11 cellular contexts compared by ENCODE assay signal in the genomic region with DNA sequence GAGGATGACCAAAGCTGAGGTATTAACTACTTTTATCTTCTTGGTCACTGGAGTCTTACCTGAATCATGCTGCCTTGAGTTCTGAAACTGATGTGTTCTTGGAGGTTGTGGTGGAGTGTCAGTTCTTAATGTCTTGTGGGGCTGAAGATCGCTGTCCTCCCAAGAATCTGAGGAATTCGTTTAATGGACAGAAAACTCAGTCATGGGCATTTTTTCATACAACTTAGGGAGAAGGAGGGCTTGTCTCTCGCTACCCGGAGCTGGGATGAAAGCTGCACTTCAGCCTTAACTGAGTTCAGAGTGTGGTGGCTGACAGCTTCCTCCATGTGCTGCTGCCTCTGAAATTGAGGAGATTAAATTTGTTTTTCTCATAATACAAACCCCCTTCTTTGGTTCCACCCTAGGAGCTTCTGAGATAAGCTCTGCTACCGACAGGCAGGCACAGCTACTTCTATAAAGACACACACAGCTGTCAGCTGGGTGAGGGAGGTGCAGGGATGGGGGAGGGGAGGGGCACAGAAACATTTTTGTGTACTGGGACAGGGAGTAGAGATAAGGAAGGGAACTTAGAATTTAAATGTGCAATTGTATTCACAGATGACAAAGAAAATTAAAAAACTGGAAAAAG. TPM values are rescaled to one million over a fixed set of nuclear protein-coding genes. Genes with fewer than 3 reads are reported as not detected.
A peak's percentile ranks its signal among the peaks of the same experiment; 100 is the strongest.
DNase-seq lines count a peak whose midpoint lies in the region; ATAC-seq and TF ChIP-seq lines count a peak whose summit lies in the region.
"Had no signal": no experiment of that assay in that cellular context is flagged by ENCODE, and none has a peak within 500 bp of the region (broad histone marks: within the 10 kb centered on the region; RNA-seq: fewer than 3 reads in every experiment).

No MANE protein-coding gene starts in this region.

- intact Hi-C loops in CD4-positive, alpha-beta T cell (cut with DNase I, micrococcal nuclease) = no loop called here
- intact Hi-C loops in head of caudate nucleus (cut with DNase I) = no loop called here

- no peaks in the 10 kb centered on the region for H3K27me3 ChIP-seq in brain microvascular endothelial cell (replicated peaks)
- no peaks in the 10 kb centered on the region for H3K27me3 ChIP-seq in CD4-positive, alpha-beta T cell (ENCODE audit: control insufficient read depth, insufficient read depth, low read length)

- H3K4me3 Mint-ChIP-seq in neural crest cell = peak overlapping the region; percentile 20
- H3K4me3 Mint-ChIP-seq in CD4-positive, alpha-beta T cell = no peak overlapping the region

- H3K27ac Mint-ChIP-seq in neural crest cell (ENCODE audit: unreplicated experiment) = peak overlapping the region; percentile 75
- no peak overlapping the region for H3K27ac Mint-ChIP-seq in CD4-positive, alpha-beta T cell

- H3K36me3 Mint-ChIP-seq in neural crest cell (ENCODE audit: low read depth) = peaks cover 30% of the 10 kb centered on the region
- peaks cover 78% of the 10 kb centered on the region for H3K36me3 Mint-ChIP-seq in CD4-positive, alpha-beta T cell (ENCODE audit: low read depth)

- H3K27me3 Mint-ChIP-seq in neural crest cell (ENCODE audit: low read depth) = no peaks in the 10 kb centered on the region
- H3K27me3 Mint-ChIP-seq in CD4-positive, alpha-beta T cell = no peaks in the 10 kb centered on the region

- DNase-seq in D341Med (ENCODE audit: low spot score) (peak; percentile 46), M059J (ENCODE audit: low read depth) (peak; percentile 26), brain microvascular endothelial cell (no peak), neural crest cell (ENCODE audit: low read depth, low spot score) (no peak), GF-D8 (lab: John Stamatoyannopoulos, UW) (no peak), head of caudate nucleus (no peak)
- DNase-seq in CD4-positive, alpha-beta T cell = no peak
- DNase-seq: activated CD4-positive, alpha-beta T cell treated with anti-CD3 and anti-CD28 coated beads for 1 hour; NCI-H2171; stimulated activated CD4-positive, alpha-beta T cell treated with anti-CD3 and anti-CD28 coated beads, Interleukin-12 subunit alpha, Interleukin-12 subunit beta, amount 100 ng/mL, for 4 hours had no signal

- no peak for ATAC-seq in GM21367 (IDR thresholded peaks at IDR 0.05; ENCODE audit: unreplicated experiment)
- ATAC-seq in CD4-positive, alpha-beta T cell (ENCODE audit: poor library complexity) = no peak

- POLR2A ChIA-PET in CD4-positive, alpha-beta T cell (lab: Charles Lee) = no interaction called here

- H3K27ac ChIP-seq in brain microvascular endothelial cell = peak overlapping the region; percentile 83
- H3K27ac ChIP-seq in CD4-positive, alpha-beta T cell (ENCODE audit: low read depth, low read length) = no peak overlapping the region

- H3K36me3 ChIP-seq in brain microvascular endothelial cell (replicated peaks) = peaks cover 18% of the 10 kb centered on the region

- in situ Hi-C loops in brain microvascular endothelial cell (cut with HindIII; ENCODE audit: low pct_ligation_motif_present, low sequenced_read_pairs) = no loop called here

- CTCF ChIA-PET in CD4-positive, alpha-beta T cell (lab: Charles Lee) = no interaction called here

- H3K4me1 Mint-ChIP-seq in neural crest cell = peaks cover 21% of the 10 kb centered on the region
- H3K4me1 Mint-ChIP-seq in CD4-positive, alpha-beta T cell (ENCODE audit: low read depth) = no peaks in the 10 kb centered on the region

- H3K9me3 ChIP-seq in CD4-positive, alpha-beta T cell (ENCODE audit: control insufficient read depth, low read length) = no peaks in the 10 kb centered on the region

- TF ChIP-seq CTCF in brain microvascular endothelial cell (IDR thresholded peaks at IDR 0.05; ENCODE audit: low read depth, low read length, missing control alignments) (no peak), neural crest cell (conservative IDR thresholded peaks at IDR 0.05) (no peak)
- no peak for TF ChIP-seq CTCF in CD4-positive, alpha-beta T cell (IDR thresholded peaks at IDR 0.05)

- H3K9me3 Mint-ChIP-seq in neural crest cell = no peaks in the 10 kb centered on the region
- H3K9me3 Mint-ChIP-seq in CD4-positive, alpha-beta T cell = no peaks in the 10 kb centered on the region

- H3K4me3 ChIP-seq in brain microvascular endothelial cell (ENCODE audit: low read depth, low read length) = no peak overlapping the region

RNA-seq across cellular contexts. Expression of gene RBBP7, which starts 30.8 kb away (rescaled TPM):
- total RNA-seq in M059J (2014; rRNA removed; shearing (Covaris generic)) = 216 and 229 TPM in 2 replicates
- total RNA-seq in neural crest cell = 325 and 368 TPM in 2 replicates
- total RNA-seq in CD4-positive, alpha-beta T cell = 100 to 1,000 TPM; 104 to 110 TPM

RNA-seq across cellular contexts. Expression of gene TXLNG, which starts 53.1 kb away (rescaled TPM):
- total RNA-seq in M059J (2014; rRNA removed; shearing (Covaris generic)) = 7.2 and 10.7 TPM in 2 replicates
- total RNA-seq in neural crest cell = 25.3 and 25.6 TPM in 2 replicates
- total RNA-seq in CD4-positive, alpha-beta T cell = 10 to 100 TPM; 17.2 to 17.5 TPM

Comparison
In these comparisons a context has a peak if more than half of its experiments do, and no peak if none do; other contexts are left out.
1. DNase-seq: peak in D341Med (single experiment) and M059J (single experiment); none in brain microvascular endothelial cell (single experiment), neural crest cell (single experiment), GF-D8 (single experiment), CD4-positive, alpha-beta T cell (0 of 10) and head of caudate nucleus (0 of 42).